27 cellular contexts compared by ENCODE assay signal in genomic region chrX:12693754-12694153, GRCh38.
"Had no signal": no experiment of that assay in that cellular context is flagged by ENCODE, and none has a peak within 500 bp of the region (broad histone marks: within the 10 kb centered on the region; RNA-seq: fewer than 3 reads in every experiment).

No MANE protein-coding gene starts in this region.

- H3K4me3 Mint-ChIP-seq: activated T-cell treated with anti-CD3 and anti-CD28 coated beads, Interleukin-2, amount 50 U/mL, for 24 hours; activated T-helper 17 cell treated with anti-CD3 and anti-CD28 coated beads, Interleukin-2, amount 50 U/mL, for 72 hours; brain; mesothelial cell of epicardium; natural killer cell; T-helper 1 cell treated with Interleukin-12 subunit alpha and Interleukin-12 subunit beta and Interleukin-4 antibody, amounts not matched to agents 30 μg/mL and 1 μg/mL, for 36 hours had no signal

- H3K4me1 ChIP-seq: prostate gland, spleen, upper lobe of left lung had no signal

- H3K36me3 Mint-ChIP-seq: activated naive CD4-positive, alpha-beta T cell treated with anti-CD3 and anti-CD28 coated beads, Interleukin-2, amount 50 U/mL, for 72 hours; brain; mesothelial cell of epicardium; natural killer cell had no signal

- H3K27ac Mint-ChIP-seq: activated naive CD4-positive, alpha-beta T cell treated with anti-CD3 and anti-CD28 coated beads, Interleukin-2, amount 50 U/mL, for 72 hours; activated T-cell treated with anti-CD3 and anti-CD28 coated beads, Interleukin-2, amount 50 U/mL, for 24 hours; activated T-helper 17 cell treated with anti-CD3 and anti-CD28 coated beads, Interleukin-2, amount 50 U/mL, for 72 hours; brain; mesothelial cell of epicardium; natural killer cell; T-helper 1 cell treated with Interleukin-12 subunit alpha and Interleukin-12 subunit beta and Interleukin-4 antibody, amounts not matched to agents 30 μg/mL and 1 μg/mL, for 36 hours had no signal

- DNase-seq: activated CD4-positive, alpha-beta T cell treated with anti-CD3 and anti-CD28 coated beads, Interleukin-2, amount 50 U/mL, for 4 hours; activated CD4-positive, CD25-positive, alpha-beta regulatory T cell treated with anti-CD3 and anti-CD28 coated beads, Interleukin-2, amount 50 U/mL, for 72 hours; activated CD8-positive, alpha-beta memory T cell treated with anti-CD3 and anti-CD28 coated beads for 24 hours; activated CD8-positive, alpha-beta memory T cell treated with anti-CD3 and anti-CD28 coated beads, Interleukin-2, amount 50 U/mL, for 4 hours; activated T-cell treated with anti-CD3 and anti-CD28 coated beads, Interleukin-2, amount 50 U/mL, for 24 hours; aorta; central memory CD4-positive, alpha-beta T cell; dermis blood vessel endothelial cell; effector CD8-positive, alpha-beta T cell; erythroblast; head of caudate nucleus; left ventricle myocardium superior; mammary epithelial cell; natural killer cell; ovary; spleen; stimulated activated CD4-positive, alpha-beta T cell treated with anti-CD3 and anti-CD28 coated beads, Interleukin-4, amount 100 ng/mL, for 1 hour; stimulated activated naive CD4-positive, alpha-beta T cell; T1000; upper lobe of left lung; WERI-Rb-1 had no signal

- H3K36me3 ChIP-seq: ovary, prostate gland, spleen, upper lobe of left lung, WERI-Rb-1 had no signal

- H3K27ac ChIP-seq: ovary, prostate gland, spleen, upper lobe of left lung, WERI-Rb-1 had no signal

- H3K9me3 Mint-ChIP-seq: activated naive CD4-positive, alpha-beta T cell treated with anti-CD3 and anti-CD28 coated beads, Interleukin-2, amount 50 U/mL, for 72 hours; activated T-cell treated with anti-CD3 and anti-CD28 coated beads, Interleukin-2, amount 50 U/mL, for 24 hours; activated T-helper 17 cell treated with anti-CD3 and anti-CD28 coated beads, Interleukin-2, amount 50 U/mL, for 72 hours; brain; natural killer cell; T-helper 1 cell treated with Interleukin-12 subunit alpha and Interleukin-12 subunit beta and Interleukin-4 antibody, amounts not matched to agents 30 μg/mL and 1 μg/mL, for 36 hours had no signal

- H3K4me1 Mint-ChIP-seq: activated T-helper 17 cell treated with anti-CD3 and anti-CD28 coated beads, Interleukin-2, amount 50 U/mL, for 72 hours; brain; mesothelial cell of epicardium; natural killer cell had no signal

- H3K9me3 ChIP-seq: ovary, prostate gland, spleen, upper lobe of left lung had no signal

- H3K27me3 ChIP-seq: ovary, upper lobe of left lung had no signal

- H3K4me3 ChIP-seq: ovary, prostate gland, spleen, upper lobe of left lung had no signal
